Comparison of ENCODE assay signal across 8 cellular contexts in genomic region chr10:67849331-67850011, GRCh38. TPM values are rescaled to one million over a fixed set of nuclear protein-coding genes. Genes with fewer than 3 reads are reported as not detected.
DNase-seq lines count a peak whose midpoint lies in the region; ATAC-seq and TF ChIP-seq lines count a peak whose summit lies in the region.

No MANE protein-coding gene starts in this region.

- H3K4me3 ChIP-seq in GM12864 (ENCODE audit: low read depth, low read length) (peak overlapping the region; percentile 84), parathyroid adenoma (ENCODE audit: low read depth, low read length) (peak overlapping the region; percentile 94), tibial nerve (peak overlapping the region; percentile 57 to 64 (median 60))

- peak; percentile 54 to 66 for TF ChIP-seq POLR2A in tibial nerve (IDR thresholded peaks at IDR 0.05)

- H2AFZ ChIP-seq in parathyroid adenoma: peak overlapping the region; percentile 94

- H3K36me3 ChIP-seq in parathyroid adenoma (ENCODE audit: control insufficient read depth, insufficient read depth, low read length): no peaks in the 10 kb centered on the region
- H3K36me3 ChIP-seq in tibial nerve: no peaks in the 10 kb centered on the region

- ATAC-seq in HG02678 (IDR thresholded peaks at IDR 0.05; ENCODE audit: unreplicated experiment): peak; percentile 96

- H3K9me3 ChIP-seq in parathyroid adenoma (ENCODE audit: control insufficient read depth, low read length) (no peaks in the 10 kb centered on the region), tibial nerve (no peaks in the 10 kb centered on the region)

- TF ChIP-seq CTCF in GM12864 (IDR thresholded peaks at IDR 0.05; ENCODE audit: low read depth, low read length, missing control alignments) (no peak), parathyroid adenoma (IDR thresholded peaks at IDR 0.05) (no peak), tibial nerve (IDR thresholded peaks at IDR 0.05) (no peak)

- no peaks in the 10 kb centered on the region for H3K79me2 ChIP-seq in parathyroid adenoma

- 0 to 1% methylated on average over 36 of the region's 36 CpGs for WGBS in tibial nerve, 2 donors

- H3K4me1 ChIP-seq in parathyroid adenoma (no peaks in the 10 kb centered on the region), tibial nerve (peaks cover 0 to 8% (median 3%) of the 10 kb centered on the region in 4 donors)

- peak overlapping the region; percentile 66 for H3K27ac ChIP-seq in parathyroid adenoma
- peak overlapping the region; percentile 81 to 89 (median 86) for H3K27ac ChIP-seq in tibial nerve

- peak; percentile 30 to 92 for TF ChIP-seq EP300 in tibial nerve (IDR thresholded peaks at IDR 0.05)

- intact Hi-C loops in cardiac septum (cut with DNase I): no loop called here

- peak overlapping the region; percentile 10 for H3K9ac ChIP-seq in parathyroid adenoma

- peak; percentile 83 for DNase-seq in GM12864 (ENCODE audit: low read depth)
- DNase-seq in NCI-H1105 treated with DMSO at 0.1 percent for 48 hours (lab: John Stamatoyannopoulos, UW): peak; percentile 71
- peak; percentile 86 for DNase-seq in SKM-1 treated with dmso at 0.1 percent for 144 hours (lab: John Stamatoyannopoulos, UW; ENCODE audit: unreplicated experiment)
- DNase-seq in activated naive CD8-positive, alpha-beta T cell treated with anti-CD3 and anti-CD28 coated beads, Interleukin-2, amount 50 U/mL, for 16 hours (ENCODE audit: low read depth, low spot score): peak; percentile 81
- peak; percentile 99 for DNase-seq in cardiac septum (ENCODE audit: low spot score)
- peak; percentile 90 to 96 for DNase-seq in tibial nerve (ENCODE audit: low spot score in 2 of 2)

- H3K27me3 ChIP-seq in parathyroid adenoma (ENCODE audit: control insufficient read depth, insufficient read depth, low read length) (no peaks in the 10 kb centered on the region), tibial nerve (no peaks in the 10 kb centered on the region)

- peak overlapping the region; percentile 99 for H3K4me2 ChIP-seq in parathyroid adenoma (ENCODE audit: low read length)

RNA-seq across cellular contexts. Expression of gene DNAJC12, which starts 11.5 kb away (rescaled TPM):
- 4.0 TPM for total RNA-seq in cardiac septum
- total RNA-seq in tibial nerve: 1 to 10 TPM; 1.2 to 5.4 (median 3.3) TPM

RNA-seq across cellular contexts. Expression of gene SIRT1, which starts 35.0 kb away (rescaled TPM):
- total RNA-seq in cardiac septum (16.1 TPM), tibial nerve (10 to 100 TPM; 23.4 to 42.8 (median 35.3) TPM)

Comparison
In these comparisons a context has a peak if more than half of its experiments do, and no peak if none do; other contexts are left out.
1. Peak in every context shown above with its lines: DNase-seq, ATAC-seq, H3K4me3 ChIP-seq and H3K27ac ChIP-seq.